Comparison of ENCODE assay signal across 8 cellular contexts in the genomic region with DNA sequence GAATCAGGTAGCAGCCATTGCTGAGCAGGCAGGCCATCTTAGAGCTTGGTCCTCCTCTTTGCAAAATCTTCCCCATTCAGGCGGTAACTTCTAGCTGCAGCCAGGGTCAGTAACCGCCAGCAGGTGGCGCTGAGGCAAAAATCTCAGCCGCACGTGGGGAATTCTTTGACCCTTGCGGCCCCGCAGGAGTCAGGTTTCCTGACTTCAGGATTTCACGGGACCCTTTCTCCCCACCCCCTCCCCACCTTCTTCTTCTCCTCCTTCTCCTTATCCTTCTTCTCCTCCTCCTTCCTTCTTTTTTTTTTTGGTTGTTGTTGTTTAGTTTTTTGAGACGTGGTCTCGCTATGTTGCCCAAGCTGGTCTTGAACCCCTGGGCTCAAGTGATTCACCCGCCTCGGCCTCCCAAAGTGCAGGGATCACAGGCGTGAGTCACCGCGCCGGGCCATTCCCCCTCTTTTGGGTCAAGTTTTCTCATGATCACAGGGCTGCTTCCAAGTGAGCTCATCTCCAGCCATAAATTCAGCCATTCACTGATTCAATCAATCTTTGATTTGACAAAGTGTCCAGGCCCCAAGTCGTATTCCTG. TPM values are rescaled to one million over a fixed set of nuclear protein-coding genes. Genes with fewer than 3 reads are reported as not detected.
DNase-seq lines count a peak whose midpoint lies in the region; ATAC-seq and TF ChIP-seq lines count a peak whose summit lies in the region.

No MANE protein-coding gene starts in this region.

- TF ChIP-seq CTCF in CD4-positive, alpha-beta T cell (IDR thresholded peaks at IDR 0.05) = peak; percentile 96
- peak; percentile 92 for TF ChIP-seq CTCF in HFF-Myc (IDR thresholded peaks at IDR 0.05; ENCODE audit: low read depth, low read length, missing control alignments)
- TF ChIP-seq CTCF in RWPE1 (conservative IDR thresholded peaks at IDR 0.05; ENCODE audit: low read depth) = peak; percentile 91
- TF ChIP-seq CTCF in upper lobe of left lung (IDR thresholded peaks at IDR 0.05) = peak; percentile 80 to 83 (median 80)

- H3K27me3 ChIP-seq in CD4-positive, alpha-beta T cell (ENCODE audit: control insufficient read depth, insufficient read depth, low read length) = no peaks in the 10 kb centered on the region
- no peaks in the 10 kb centered on the region for H3K27me3 ChIP-seq in upper lobe of left lung

- H3K4me1 ChIP-seq in upper lobe of left lung = peaks cover 11 to 19% (median 15%) of the 10 kb centered on the region in 4 donors

- POLR2A ChIA-PET in CD4-positive, alpha-beta T cell (lab: Charles Lee) = interaction anchor here (0.6 kb wide), 1 partner anchor 51 kb away, joined by 5 read pairs; no protein-coding TSS in a partner anchor
- POLR2A ChIA-PET in RWPE1 (lab: Yijun Ruan, JAX; ENCODE audit: low non-redundant PET) = interaction anchor here (0.6 kb wide), 1 partner anchor 106 kb away, joined by 4 read pairs; no protein-coding TSS in a partner anchor

- TF ChIP-seq EP300 in upper lobe of left lung (IDR thresholded peaks at IDR 0.05) = no peak

- DNase-seq in CD4-positive, alpha-beta T cell = peak; percentile 36 to 69 (median 57)
- DNase-seq in HFF-Myc (ENCODE audit: extremely low read depth, low read depth) (no peak), RWPE1 (ENCODE audit: low spot score) (peak; percentile 49), glomerular visceral epithelial cell (ENCODE audit: extremely low spot score) (peak; percentile 55), pons (ENCODE audit: low spot score) (peak; percentile 36), upper lobe of left lung (peak in 1 of 2 donors; percentile 58)
- DNase-seq in activated T-helper 9 cell treated with anti-CD3 and anti-CD28 coated beads, Interleukin-2, amount 50 U/mL, for 16 hours (ENCODE audit: low read depth) = peak; percentile 50

- peaks cover 21% of the 10 kb centered on the region for H3K4me1 Mint-ChIP-seq in CD4-positive, alpha-beta T cell (ENCODE audit: low read depth)

- H3K4me3 Mint-ChIP-seq in CD4-positive, alpha-beta T cell = no peak overlapping the region

- H3K9me3 ChIP-seq in CD4-positive, alpha-beta T cell (ENCODE audit: control insufficient read depth, low read length) = no peaks in the 10 kb centered on the region
- H3K9me3 ChIP-seq in upper lobe of left lung = no peaks in the 10 kb centered on the region

- H3K4me3 ChIP-seq in HFF-Myc (replicated peaks; ENCODE audit: low read depth, low read length) (no peak overlapping the region), upper lobe of left lung (no peak overlapping the region)

- TF ChIP-seq POLR2A in upper lobe of left lung (IDR thresholded peaks at IDR 0.05) = no peak

- H3K9me3 Mint-ChIP-seq in CD4-positive, alpha-beta T cell = no peaks in the 10 kb centered on the region

- no peak overlapping the region for H3K27ac Mint-ChIP-seq in CD4-positive, alpha-beta T cell

- CTCF ChIA-PET in CD4-positive, alpha-beta T cell (lab: Charles Lee) = interaction anchor here (0.6 to 2.3 kb wide), 25 partner anchors 9 to 1386 kb away, joined by 3 to 16 read pairs (median 3); partner anchors contain the start of gene TRNP1
- CTCF ChIA-PET in RWPE1 (lab: Yijun Ruan, JAX) = interaction anchor here (0.6 to 5.6 kb wide), 25 partner anchors 10 to 1112 kb away, joined by 3 to 166 read pairs (median 4); no protein-coding TSS in a partner anchor

- WGBS in upper lobe of left lung, 2 donors = 19 to 25% methylated on average over 17 of the region's 17 CpGs

- H3K36me3 Mint-ChIP-seq in CD4-positive, alpha-beta T cell (ENCODE audit: low read depth) = no peaks in the 10 kb centered on the region

- H3K27me3 Mint-ChIP-seq in CD4-positive, alpha-beta T cell = no peaks in the 10 kb centered on the region

- intact Hi-C loops in CD4-positive, alpha-beta T cell (cut with DNase I, micrococcal nuclease) = loop anchor here in 1 of 2 experiments (2.0 kb wide), 1 partner anchor 239 kb away; no protein-coding TSS in a partner anchor

- ATAC-seq in CD4-positive, alpha-beta T cell (ENCODE audit: poor library complexity) = peak; percentile 47
- ATAC-seq in upper lobe of left lung (ENCODE audit: low FRiP score in 2 of 2) (peak; percentile 77 to 84), GM21390 (IDR thresholded peaks at IDR 0.05; ENCODE audit: unreplicated experiment) (no peak)

- H3K36me3 ChIP-seq in upper lobe of left lung = no peaks in the 10 kb centered on the region

- H3K27ac ChIP-seq in CD4-positive, alpha-beta T cell (ENCODE audit: low read depth, low read length) = no peak overlapping the region
- H3K27ac ChIP-seq in RWPE1 (peak overlapping the region; percentile 70), upper lobe of left lung (no peak overlapping the region)

RNA-seq across cellular contexts. Expression of gene TENT5B, which starts 33.4 kb away (rescaled TPM):
- not detected for total RNA-seq in CD4-positive, alpha-beta T cell
- 100 to 1,000 TPM in 1 of 6 donors, 10 to 100 TPM in 5; 10.5 to 124 (median 43.1) TPM for total RNA-seq in upper lobe of left lung

RNA-seq across cellular contexts. Expression of gene TRNP1, which starts 52.6 kb away (rescaled TPM):
- total RNA-seq in CD4-positive, alpha-beta T cell = under 1 TPM; 0.19 to 0.20 TPM
- 10 to 100 TPM in 5 of 6 donors, 1 to 10 TPM in 1; 9.1 to 38.0 (median 26.0) TPM for total RNA-seq in upper lobe of left lung

Comparison
In these comparisons a context has a peak if more than half of its experiments do, and no peak if none do; other contexts are left out.
1. RNA of gene TENT5B, which starts 33.4 kb away (total RNA-seq): 10.5 to 124 TPM in upper lobe of left lung; not detected in CD4-positive, alpha-beta T cell; every median in the first group is over 10 times any median in the second.
2. RNA of gene TRNP1, which starts 52.6 kb away (total RNA-seq): 9.1 to 38.0 TPM in upper lobe of left lung; 0.19 to 0.20 TPM in CD4-positive, alpha-beta T cell; every median in the first group is over 4 times any median in the second.
3. Peak in every context shown above with its lines, with median percentiles within 50 percentile points of each other: CTCF ChIP-seq.